8 cellular contexts compared by ENCODE assay signal in the genomic region with DNA sequence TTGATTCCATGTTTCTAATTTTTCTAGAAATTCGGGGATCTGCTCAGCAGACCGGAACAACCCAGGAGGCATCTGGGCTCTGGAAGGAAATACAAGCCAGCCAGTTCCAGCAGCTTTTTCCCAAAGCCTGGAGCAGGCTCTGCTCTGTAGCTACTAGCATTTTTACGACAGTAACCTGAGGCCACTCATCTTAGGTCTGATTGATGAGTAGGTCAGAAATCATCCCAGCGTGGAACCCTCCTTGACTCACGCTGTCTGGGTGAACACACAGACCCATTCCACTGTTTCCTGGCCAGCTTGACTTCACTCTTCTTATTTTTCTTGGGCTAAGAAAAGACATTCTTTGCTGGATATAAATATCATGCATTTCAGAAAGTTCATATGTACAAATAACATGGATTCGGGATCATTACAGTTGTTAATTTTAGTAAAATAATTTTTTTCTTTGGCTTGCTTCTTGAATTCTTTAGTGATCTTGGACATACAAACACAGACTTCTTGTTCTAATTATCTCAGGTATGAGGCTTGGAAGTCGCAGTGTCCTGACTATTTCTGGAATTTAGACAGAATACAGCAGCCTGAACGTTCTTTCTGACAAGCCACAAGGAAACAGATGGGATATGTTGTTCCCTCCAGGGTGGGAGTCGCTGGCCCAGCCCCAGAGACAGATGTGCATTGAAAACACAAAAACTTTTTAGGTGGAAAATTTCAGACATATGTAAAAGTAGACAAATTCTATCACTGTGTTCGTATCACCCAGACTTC. TPM values are rescaled to one million over a fixed set of nuclear protein-coding genes. Genes with fewer than 3 reads are reported as not detected.
DNase-seq lines count a peak whose midpoint lies in the region; TF ChIP-seq lines count a peak whose summit lies in the region.

No MANE protein-coding gene starts in this region.

- H3K27ac ChIP-seq in BLaER1: no peak overlapping the region

- no peaks in the 10 kb centered on the region for H3K36me3 ChIP-seq in BLaER1

- no peak overlapping the region for H3K4me3 ChIP-seq in BLaER1
- no peak overlapping the region for H3K4me3 ChIP-seq in astrocyte of the spinal cord (ENCODE audit: low read depth, low read length)

- no peak for TF ChIP-seq CTCF in astrocyte of the spinal cord (IDR thresholded peaks at IDR 0.05; ENCODE audit: low read depth, low read length)

- no peaks in the 10 kb centered on the region for H3K27me3 ChIP-seq in BLaER1

- H3K9me3 ChIP-seq in BLaER1: no peaks in the 10 kb centered on the region

- in situ Hi-C loops in astrocyte of the spinal cord (cut with HindIII; ENCODE audit: low sequenced_read_pairs): no loop called here
- in situ Hi-C loops in G401 (cut with HindIII; ENCODE audit: low sequenced_read_pairs): no loop called here

- no peak overlapping the region for H3K9ac ChIP-seq in BLaER1

- H4K20me1 ChIP-seq in BLaER1: no peaks in the 10 kb centered on the region

- H3K4me2 ChIP-seq in BLaER1: peak overlapping the region; percentile 63

- H3K4me1 ChIP-seq in BLaER1: peaks cover 24% of the 10 kb centered on the region

- DNase-seq in HK-2 (ENCODE audit: unreplicated experiment): peak; percentile 63
- DNase-seq in astrocyte of the spinal cord (ENCODE audit: low read depth, low spot score): peak; percentile 93
- peak; percentile 31 to 76 for DNase-seq in lung microvascular endothelial cell (ENCODE audit: low read depth in 2 of 2)
- no peak for DNase-seq in NCI-H446 (lab: John Stamatoyannopoulos, UW)
- no peak for DNase-seq in G401 (ENCODE audit: low spot score)
- no peak for DNase-seq in NCI-H1694 treated with DMSO at 0.1 percent for 48 hours (lab: John Stamatoyannopoulos, UW)
- DNase-seq in cortex of kidney (lab: John Stamatoyannopoulos, UW): no peak

RNA-seq across cellular contexts. Expression of a gene that starts 54.6 kb away (rescaled TPM):
- 35.9 and 54.0 TPM in 2 replicates for total RNA-seq in lung microvascular endothelial cell
- 45.7 and 79.6 TPM in 2 replicates for total RNA-seq in G401 (2014; rRNA removed; shearing (Covaris generic))

Comparison
In these comparisons a context has a peak if more than half of its experiments do, and no peak if none do; other contexts are left out.
1. DNase-seq: peak in HK-2 (single experiment), astrocyte of the spinal cord (single experiment) and lung microvascular endothelial cell (2 of 2); none in NCI-H446 (0 of 2), G401 (single experiment), NCI-H1694 treated with DMSO at 0.1 percent for 48 hours (single experiment) and cortex of kidney (single experiment).